Comparison of ENCODE assay signal across 8 cellular contexts in genomic region chrX:154603438-154604430, GRCh38. TPM values are rescaled to one million over a fixed set of nuclear protein-coding genes. Genes with fewer than 3 reads are reported as not detected.
A peak's percentile ranks its signal among the peaks of the same experiment; 100 is the strongest.
DNase-seq lines count a peak whose midpoint lies in the region; ATAC-seq and TF ChIP-seq lines count a peak whose summit lies in the region.
"Had no signal": no experiment of that assay in that cellular context is flagged by ENCODE, and none has a peak within 500 bp of the region (broad histone marks: within the 10 kb centered on the region; RNA-seq: fewer than 3 reads in every experiment).

No MANE protein-coding gene starts in this region.

- TF ChIP-seq EP300 in transverse colon (IDR thresholded peaks at IDR 0.05; ENCODE audit: low read depth), result no peak

- H3K4me3 Mint-ChIP-seq in MCF 10A (ENCODE audit: unreplicated experiment), result peak overlapping the region; percentile 32

- WGBS in IMR-90 (ENCODE audit: extremely low coverage in 2 of 2, insufficient read length in 1 of 2), 2 experiments, result 72% methylated on average over 4 of the region's 13 CpGs; no CpG with 5 or more reads in 1 of the 2 experiments
- 61% methylated on average over 10 of the region's 13 CpGs for WGBS in prostate gland
- 77 to 87% methylated on average over 4 to 13 of the region's 13 CpGs for WGBS in transverse colon (ENCODE audit: low coverage in 1 of 2), 2 donors

- no peak overlapping the region for H3K14ac ChIP-seq in IMR-90 (replicated peaks; ENCODE audit: low read depth, low read length)

- H3K4me1 Mint-ChIP-seq in MCF 10A (ENCODE audit: insufficient read depth, unreplicated experiment), result peaks cover 42% of the 10 kb centered on the region

- no peak overlapping the region for H3K4me3 ChIP-seq in IMR-90 (ENCODE audit: insufficient read depth, low read depth, low read length)
- no peak overlapping the region for H3K4me3 ChIP-seq in prostate gland
- H3K4me3 ChIP-seq in transverse colon, result no peak overlapping the region
- H3K4me3 ChIP-seq: heart right ventricle, Peyer's patch had no signal

- no peak for TF ChIP-seq CTCF in IMR-90 (conservative IDR thresholded peaks at IDR 0.05; ENCODE audit: low read depth, low read length)
- no peak for TF ChIP-seq CTCF in MCF 10A (IDR thresholded peaks at IDR 0.05; ENCODE audit: unreplicated experiment)
- TF ChIP-seq CTCF in prostate gland (IDR thresholded peaks at IDR 0.05), result no peak
- no peak for TF ChIP-seq CTCF in transverse colon (IDR thresholded peaks at IDR 0.05)

- H3K9ac ChIP-seq in IMR-90 (ENCODE audit: low read depth, low read length), result no peak overlapping the region

- no peak overlapping the region for H4K91ac ChIP-seq in IMR-90 (ENCODE audit: insufficient read depth, low read depth, low read length)

- DNase-seq in IMR-90, result peak; percentile 57
- DNase-seq in MCF 10A (ENCODE audit: unreplicated experiment), result peak; percentile 96
- peak; percentile 36 for DNase-seq in prostate gland (ENCODE audit: low spot score)
- DNase-seq in SHP77 treated with DMSO at 0.1 percent for 48 hours (lab: John Stamatoyannopoulos, UW), result no peak
- no peak for DNase-seq in transverse colon
- DNase-seq: heart right ventricle, Peyer's patch, small intestine had no signal

- H4K5ac ChIP-seq in IMR-90 (ENCODE audit: low read depth, low read length), result no peak overlapping the region

- CTCF ChIA-PET in IMR-90 (lab: Yijun Ruan, JAX), result no interaction called here
- CTCF ChIA-PET in MCF 10A (lab: Yijun Ruan, JAX), result interaction anchor here (0.6 to 0.7 kb wide), 2 partner anchors 100 to 201 kb away, joined by 3 read pairs; no protein-coding TSS in a partner anchor

- no peaks in the 10 kb centered on the region for H3K9me1 ChIP-seq in IMR-90 (ENCODE audit: insufficient read depth, low read length)

- peak; percentile 60 for ATAC-seq in IMR-90 (ENCODE audit: low read depth)

- H3K27ac ChIP-seq in IMR-90 (ENCODE audit: insufficient read depth, low read length) (no peak overlapping the region), prostate gland (no peak overlapping the region), transverse colon (no peak overlapping the region)
- H3K27ac ChIP-seq: heart right ventricle, Peyer's patch had no signal

- no peak overlapping the region for H3K4me2 ChIP-seq in IMR-90 (ENCODE audit: low read depth, low read length)

- peaks cover 5% of the 10 kb centered on the region for H3K27me3 ChIP-seq in IMR-90 (ENCODE audit: control insufficient read depth, insufficient read depth, low read length)
- no peaks in the 10 kb centered on the region for H3K27me3 ChIP-seq in prostate gland (replicated peaks; ENCODE audit: insufficient read depth)
- no peaks in the 10 kb centered on the region for H3K27me3 ChIP-seq in transverse colon
- H3K27me3 ChIP-seq: heart right ventricle, Peyer's patch had no signal

- intact Hi-C loops in IMR-90 (cut with micrococcal nuclease) (no loop called here), MCF 10A (cut with micrococcal nuclease) (loop anchor here (1.0 kb wide), 1 partner anchor 7 kb away; no protein-coding TSS in a partner anchor), prostate gland (cut with DNase I) (no loop called here), transverse colon (cut with DNase I; ENCODE audit: low total_unique reads) (no loop called here)

- H3K9me3 ChIP-seq in IMR-90 (ENCODE audit: control insufficient read depth, insufficient read depth, low read length) (peaks cover 3% of the 10 kb centered on the region), prostate gland (no peaks in the 10 kb centered on the region), transverse colon (no peaks in the 10 kb centered on the region)
- H3K9me3 ChIP-seq: heart right ventricle, Peyer's patch had no signal

- H3K9me3 Mint-ChIP-seq in MCF 10A (ENCODE audit: unreplicated experiment), result peaks cover 7% of the 10 kb centered on the region

- no peaks in the 10 kb centered on the region for H3K36me3 Mint-ChIP-seq in MCF 10A (ENCODE audit: insufficient read depth, unreplicated experiment)

- H2BK20ac ChIP-seq in IMR-90 (ENCODE audit: low read depth, low read length), result no peak overlapping the region

- H3K36me3 ChIP-seq in IMR-90 (ENCODE audit: control insufficient read depth, insufficient read depth, low read length), result no peaks in the 10 kb centered on the region
- no peaks in the 10 kb centered on the region for H3K36me3 ChIP-seq in prostate gland
- H3K36me3 ChIP-seq in transverse colon, result no peaks in the 10 kb centered on the region
- H3K36me3 ChIP-seq: heart right ventricle, Peyer's patch had no signal

- dilution Hi-C loops in IMR-90 (cut with HindIII; ENCODE audit: low sequenced_read_pairs, unreplicated experiment), result no loop called here

- no peak overlapping the region for H3K23ac ChIP-seq in IMR-90 (ENCODE audit: low read depth, low read length)

- H3K4ac ChIP-seq in IMR-90 (ENCODE audit: low read depth, low read length), result no peak overlapping the region

- no peak overlapping the region for H3K56ac ChIP-seq in IMR-90 (ENCODE audit: extremely low read depth, insufficient read depth, low read length)

- no peaks in the 10 kb centered on the region for H4K20me1 ChIP-seq in IMR-90 (ENCODE audit: insufficient read depth, low read length)

- H4K8ac ChIP-seq in IMR-90 (ENCODE audit: low read depth in 2 of 2, low read length in 2 of 2), result no peak overlapping the region

- H3K18ac ChIP-seq in IMR-90 (ENCODE audit: low read depth, low read length), result no peak overlapping the region

- no peak for TF ChIP-seq RAD21 in IMR-90 (IDR thresholded peaks at IDR 0.05; ENCODE audit: low read length)

- peak overlapping the region; percentile 39 for H2AK9ac ChIP-seq in IMR-90 (replicated peaks; ENCODE audit: low read depth, low read length, poor library complexity)

- in situ Hi-C loops in IMR-90 (cut with MboI; ENCODE audit: low sequenced_read_pairs), result no loop called here
- in situ Hi-C loops in transverse colon (cut with MboI; ENCODE audit: low pct_ligation_motif_present in 1 of 4, low pct_unique_long_range_greater_than_20kb in 1 of 4, low sequenced_read_pairs in 3 of 4), result no loop called here

- POLR2A ChIA-PET in IMR-90 (lab: Charles Lee; ENCODE audit: unreplicated experiment), result no interaction called here
- POLR2A ChIA-PET in MCF 10A (lab: Yijun Ruan, JAX), result interaction anchor here (0.5 to 1.6 kb wide), 7 partner anchors 7 to 167 kb away, joined by 3 to 6 read pairs (median 3); no protein-coding TSS in a partner anchor

- no peak overlapping the region for H2BK5ac ChIP-seq in IMR-90 (ENCODE audit: low read depth, low read length, poor library complexity, severe bottlenecking)

- no peak overlapping the region for H2BK15ac ChIP-seq in IMR-90 (ENCODE audit: low read depth, low read length)

- no peak overlapping the region for H2AK5ac ChIP-seq in IMR-90 (ENCODE audit: low read depth, low read length)

- H3K79me1 ChIP-seq in IMR-90 (ENCODE audit: low read depth in 1 of 2, low read length in 2 of 2), result no peaks in the 10 kb centered on the region

- H2AFZ ChIP-seq in IMR-90 (replicated peaks; ENCODE audit: low read length, poor library complexity), result no peak overlapping the region

- no peaks in the 10 kb centered on the region for H3K27me3 Mint-ChIP-seq in MCF 10A (ENCODE audit: insufficient read depth, unreplicated experiment)

- BruUV-seq in IMR-90 (replicated peaks; lab: Mats Ljungman, UMichigan) (no TSS peak), MCF 10A (replicated peaks; lab: Mats Ljungman, UMichigan) (no TSS peak)

- TF ChIP-seq POLR2A in IMR-90 (IDR thresholded peaks at IDR 0.05; ENCODE audit: low read depth, low read length) (no peak), prostate gland (IDR thresholded peaks at IDR 0.05) (no peak), transverse colon (IDR thresholded peaks at IDR 0.05) (no peak)

- H2BK120ac ChIP-seq in IMR-90 (ENCODE audit: low read depth, low read length), result no peak overlapping the region

- H3K4me1 ChIP-seq in IMR-90 (ENCODE audit: control insufficient read depth, insufficient read depth, low read length) (no peaks in the 10 kb centered on the region; the same call in 1 of the 2 replicates), prostate gland (replicated peaks) (no peaks in the 10 kb centered on the region), transverse colon (no peaks in the 10 kb centered on the region)
- H3K4me1 ChIP-seq: Peyer's patch had no signal

- peak overlapping the region; percentile 53 for H3K27ac Mint-ChIP-seq in MCF 10A (ENCODE audit: low read depth, unreplicated experiment)

RNA-seq across cellular contexts. Expression of gene CTAG1B, which starts 15.3 kb away (rescaled TPM):
- total RNA-seq in IMR-90 (2012; rRNA removed) (not detected in 2 replicates), MCF 10A (2022) (not detected in 2 replicates), prostate gland (1 to 10 TPM in 1 of 2 donors, not detected in 1; 8.7 TPM), transverse colon (not detected)
- polyA plus RNA-seq in IMR-90 (2012; rRNA removed), result not detected in 2 replicates
- not detected in 2 replicates for polyA plus RNA-seq in IMR-90 (2012; cell fraction: cytosol; rRNA removed)
- polyA plus RNA-seq in IMR-90 (2012; cell fraction: nucleus; rRNA removed; ENCODE audit: low replicate concordance), result 0.09 TPM in 1 of 2 replicates, not detected in the other
- total RNA-seq: heart right ventricle, Peyer's patch had no signal
- polyA plus RNA-seq: heart right ventricle, small intestine had no signal

RNA-seq across cellular contexts. Expression of gene CTAG1A, which starts 18.8 kb away (rescaled TPM):
- total RNA-seq in IMR-90 (2012; rRNA removed), result not detected in 2 replicates
- polyA plus RNA-seq in IMR-90 (2012; rRNA removed), result not detected in 2 replicates
- polyA plus RNA-seq in IMR-90 (2012; cell fraction: cytosol; rRNA removed), result not detected in 2 replicates
- polyA plus RNA-seq in IMR-90 (2012; cell fraction: nucleus; rRNA removed; ENCODE audit: low replicate concordance), result 0.08 TPM in 1 of 2 replicates, not detected in the other
- total RNA-seq in MCF 10A (2022), result not detected in 2 replicates
- 10 to 100 TPM in 1 of 2 donors, not detected in 1; 11.8 TPM for total RNA-seq in prostate gland
- total RNA-seq in transverse colon, result not detected
- total RNA-seq: heart right ventricle, Peyer's patch had no signal
- polyA plus RNA-seq: heart right ventricle, small intestine had no signal

RNA-seq across cellular contexts. Expression of gene CTAG2, which starts 49.6 kb away (rescaled TPM):
- total RNA-seq in IMR-90 (2012; rRNA removed) (23.6 and 27.1 TPM in 2 replicates), MCF 10A (2022) (not detected in 2 replicates), prostate gland (10 to 100 TPM in 1 of 2 donors, not detected in 1; 15.4 TPM), transverse colon (not detected)
- polyA plus RNA-seq in IMR-90 (2012; rRNA removed), result 42.5 and 59.8 TPM in 2 replicates
- 37.0 and 64.8 TPM in 2 replicates for polyA plus RNA-seq in IMR-90 (2012; cell fraction: cytosol; rRNA removed)
- polyA plus RNA-seq in IMR-90 (2012; cell fraction: nucleus; rRNA removed; ENCODE audit: low replicate concordance), result 12.3 and 30.0 TPM in 2 replicates
- total RNA-seq: heart right ventricle, Peyer's patch had no signal
- polyA plus RNA-seq: heart right ventricle had no signal

RNA-seq across cellular contexts. Expression of gene IKBKG, which starts 56.3 kb away (rescaled TPM):
- total RNA-seq in IMR-90 (2012; rRNA removed) (13.9 and 16.5 TPM in 2 replicates), MCF 10A (2022) (29.3 and 32.1 TPM in 2 replicates), prostate gland (10 to 100 TPM; 16.4 to 31.7 TPM), transverse colon (10 to 100 TPM; 12.2 to 61.1 (median 25.1) TPM)
- polyA plus RNA-seq in IMR-90 (2012; rRNA removed), result 38.2 and 41.3 TPM in 2 replicates
- polyA plus RNA-seq in IMR-90 (2012; cell fraction: cytosol; rRNA removed), result 61.0 and 68.3 TPM in 2 replicates
- polyA plus RNA-seq in IMR-90 (2012; cell fraction: nucleus; rRNA removed; ENCODE audit: low replicate concordance), result 60.9 and 124 TPM in 2 replicates

RNA-seq across cellular contexts. Expression of gene G6PD, which starts 57.1 kb away (rescaled TPM):
- total RNA-seq in IMR-90 (2012; rRNA removed) (60.0 and 77.1 TPM in 2 replicates), MCF 10A (2022) (42.1 and 49.5 TPM in 2 replicates), prostate gland (100 to 1,000 TPM in 1 of 2 donors, 10 to 100 TPM in 1; 27.9 to 300 TPM), transverse colon (10 to 100 TPM in 3 of 4 donors, 1 to 10 TPM in 1; 7.4 to 24.4 (median 19.3) TPM)
- polyA plus RNA-seq in IMR-90 (2012; rRNA removed), result 174 and 213 TPM in 2 replicates
- 127 and 234 TPM in 2 replicates for polyA plus RNA-seq in IMR-90 (2012; cell fraction: cytosol; rRNA removed)
- polyA plus RNA-seq in IMR-90 (2012; cell fraction: nucleus; rRNA removed; ENCODE audit: low replicate concordance), result 185 and 431 TPM in 2 replicates

Comparison
In these comparisons a context has a peak if more than half of its experiments do, and no peak if none do; other contexts are left out.
1. DNase-seq: peak in IMR-90 (single experiment), MCF 10A (single experiment) and prostate gland (single experiment); none in SHP77 treated with DMSO at 0.1 percent for 48 hours (single experiment) and transverse colon (single experiment).